36 cellular contexts compared by ENCODE assay signal in the genomic region with DNA sequence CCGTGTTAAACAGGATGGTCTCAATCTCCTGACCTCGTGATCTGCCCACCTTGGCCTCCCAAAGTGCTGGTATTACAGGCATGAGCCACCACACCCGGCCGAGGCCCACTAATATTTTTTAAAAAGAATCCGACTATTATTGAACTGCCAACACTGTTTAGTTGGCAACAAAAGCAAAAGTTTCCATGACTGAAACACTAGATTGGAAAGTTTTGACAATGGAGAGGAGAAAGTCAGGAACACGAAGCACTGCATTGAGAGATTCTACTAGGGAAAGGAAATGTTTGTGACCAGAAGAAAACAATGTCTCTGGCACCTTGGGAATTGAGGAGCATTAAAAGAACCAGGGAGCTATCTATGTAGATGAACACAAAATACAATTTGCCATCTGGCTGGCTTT. TPM values are rescaled to one million over a fixed set of nuclear protein-coding genes. Genes with fewer than 3 reads are reported as not detected.
"Had no signal": no experiment of that assay in that cellular context is flagged by ENCODE, and none has a peak within 500 bp of the region (broad histone marks: within the 10 kb centered on the region; RNA-seq: fewer than 3 reads in every experiment).

No MANE protein-coding gene starts in this region.

- H3K9me3 ChIP-seq: adrenal gland, ascending aorta, body of pancreas, breast epithelium had no signal

- H3K4me1 Mint-ChIP-seq: activated naive CD4-positive, alpha-beta T cell treated with anti-CD3 and anti-CD28 coated beads, Interleukin-2, amount 10 ng/mL, durations not matched to agents 7 days and 5 days; activated naive CD4-positive, alpha-beta T cell treated with anti-CD3 and anti-CD28 coated beads, Interleukin-2, amount 50 U/mL, for 24 hours; activated naive CD8-positive, alpha-beta T cell treated with anti-CD3 and anti-CD28 coated beads for 36 hours; activated naive CD8-positive, alpha-beta T cell treated with anti-CD3 and anti-CD28 coated beads, Interleukin-2, amount 10 ng/mL, durations not matched to agents 7 days and 5 days; activated naive CD8-positive, alpha-beta T cell treated with anti-CD3 and anti-CD28 coated beads, Interleukin-2, amount 50 U/mL, for 24 hours; activated T-helper 17 cell treated with anti-CD3 and anti-CD28 coated beads, Interleukin-2, amount 50 U/mL, for 72 hours; central memory CD8-positive, alpha-beta T cell had no signal

- H3K4me1 ChIP-seq: adrenal gland, ascending aorta, breast epithelium had no signal

- H3K27ac ChIP-seq: adrenal gland, ascending aorta, body of pancreas, brain microvascular endothelial cell, breast epithelium, cardiac muscle cell had no signal

- H3K36me3 Mint-ChIP-seq: activated naive CD4-positive, alpha-beta T cell treated with anti-CD3 and anti-CD28 coated beads, Interleukin-2, amount 10 ng/mL, durations not matched to agents 7 days and 5 days; activated naive CD4-positive, alpha-beta T cell treated with anti-CD3 and anti-CD28 coated beads, Interleukin-2, amount 50 U/mL, for 24 hours; activated naive CD4-positive, alpha-beta T cell treated with anti-CD3 and anti-CD28 coated beads, Interleukin-2, amount 50 U/mL, for 72 hours; activated naive CD8-positive, alpha-beta T cell; activated naive CD8-positive, alpha-beta T cell treated with anti-CD3 and anti-CD28 coated beads for 36 hours; activated naive CD8-positive, alpha-beta T cell treated with anti-CD3 and anti-CD28 coated beads, Interleukin-2, amount 10 ng/mL, durations not matched to agents 7 days and 5 days; brain had no signal

- H3K9me3 Mint-ChIP-seq: activated naive CD4-positive, alpha-beta T cell treated with anti-CD3 and anti-CD28 coated beads for 36 hours; activated naive CD4-positive, alpha-beta T cell treated with anti-CD3 and anti-CD28 coated beads, Interleukin-2, amount 10 ng/mL, durations not matched to agents 7 days and 5 days; activated naive CD4-positive, alpha-beta T cell treated with anti-CD3 and anti-CD28 coated beads, Interleukin-2, amount 50 U/mL, for 24 hours; activated naive CD4-positive, alpha-beta T cell treated with anti-CD3 and anti-CD28 coated beads, Interleukin-2, amount 50 U/mL, for 72 hours; activated naive CD8-positive, alpha-beta T cell treated with anti-CD3 and anti-CD28 coated beads for 36 hours; activated naive CD8-positive, alpha-beta T cell treated with anti-CD3 and anti-CD28 coated beads, Interleukin-2, amount 10 ng/mL, durations not matched to agents 7 days and 5 days; activated T-cell treated with anti-CD3 and anti-CD28 coated beads, Interleukin-2, amount 50 U/mL, for 4 hours; activated T-cell treated with anti-CD3 and anti-CD28 coated beads, Interleukin-2, amount 50 U/mL, for 72 hours; activated T-helper 1 cell treated with anti-CD3 and anti-CD28 coated beads, Interleukin-12 subunit alpha, Interleukin-12 subunit beta, Interleukin-2, Interleukin-4 antibody, amounts not matched to agents 30 ng/mL and 10 ng/mL and 1 ng/mL, durations not matched to agents 14 hours and 24 hours and 36 hours; activated T-helper 17 cell treated with anti-CD3 and anti-CD28 coated beads, Interleukin-2, amount 50 U/mL, for 72 hours; activated T-helper 2 cell treated with anti-CD3 and anti-CD28 coated beads, Interferon-gamma antibody, Interleukin-2, Interleukin-4, amounts not matched to agents 10 μg/mL and 5 μg/mL and 100 μg/mL, durations not matched to agents 14 hours and 24 hours and 36 hours; brain had no signal

- H3K27ac Mint-ChIP-seq: activated naive CD4-positive, alpha-beta T cell treated with anti-CD3 and anti-CD28 coated beads for 36 hours; activated naive CD4-positive, alpha-beta T cell treated with anti-CD3 and anti-CD28 coated beads, Interleukin-2, amount 10 ng/mL, durations not matched to agents 7 days and 5 days; activated naive CD4-positive, alpha-beta T cell treated with anti-CD3 and anti-CD28 coated beads, Interleukin-2, amount 50 U/mL, for 24 hours; activated naive CD8-positive, alpha-beta T cell; activated naive CD8-positive, alpha-beta T cell treated with anti-CD3 and anti-CD28 coated beads for 36 hours; activated naive CD8-positive, alpha-beta T cell treated with anti-CD3 and anti-CD28 coated beads, Interleukin-2, amount 10 ng/mL, durations not matched to agents 7 days and 5 days; activated naive CD8-positive, alpha-beta T cell treated with anti-CD3 and anti-CD28 coated beads, Interleukin-2, amount 50 U/mL, for 24 hours; activated T-cell treated with anti-CD3 and anti-CD28 coated beads, Interleukin-2, amount 50 U/mL, for 72 hours; activated T-helper 1 cell treated with anti-CD3 and anti-CD28 coated beads, Interleukin-12 subunit alpha, Interleukin-12 subunit beta, Interleukin-2, Interleukin-4 antibody, amounts not matched to agents 30 ng/mL and 10 ng/mL and 1 ng/mL, durations not matched to agents 14 hours and 24 hours and 36 hours; activated T-helper 17 cell treated with anti-CD3 and anti-CD28 coated beads, Interleukin-2, amount 50 U/mL, for 72 hours; activated T-helper 2 cell treated with anti-CD3 and anti-CD28 coated beads, Interferon-gamma antibody, Interleukin-2, Interleukin-4, amounts not matched to agents 10 μg/mL and 5 μg/mL and 100 μg/mL, durations not matched to agents 14 hours and 24 hours and 36 hours; brain had no signal

- H3K36me3 ChIP-seq: adrenal gland, ascending aorta, brain microvascular endothelial cell, breast epithelium, cardiac muscle cell had no signal

- H3K4me3 ChIP-seq: adrenal gland, ascending aorta, body of pancreas, breast epithelium, cardiac muscle cell had no signal

- H3K27me3 ChIP-seq: adrenal gland, ascending aorta, body of pancreas, brain microvascular endothelial cell, breast epithelium, cardiac muscle cell had no signal

- H3K4me3 Mint-ChIP-seq: activated naive CD4-positive, alpha-beta T cell treated with anti-CD3 and anti-CD28 coated beads for 36 hours; activated naive CD4-positive, alpha-beta T cell treated with anti-CD3 and anti-CD28 coated beads, Interleukin-2, amount 10 ng/mL, durations not matched to agents 7 days and 5 days; activated naive CD4-positive, alpha-beta T cell treated with anti-CD3 and anti-CD28 coated beads, Interleukin-2, amount 50 U/mL, for 24 hours; activated naive CD8-positive, alpha-beta T cell; activated naive CD8-positive, alpha-beta T cell treated with anti-CD3 and anti-CD28 coated beads for 36 hours; activated naive CD8-positive, alpha-beta T cell treated with anti-CD3 and anti-CD28 coated beads, Interleukin-2, amount 10 ng/mL, durations not matched to agents 7 days and 5 days; activated naive CD8-positive, alpha-beta T cell treated with anti-CD3 and anti-CD28 coated beads, Interleukin-2, amount 50 U/mL, for 24 hours; activated T-cell treated with anti-CD3 and anti-CD28 coated beads, Interleukin-2, amount 50 U/mL, for 4 hours; activated T-cell treated with anti-CD3 and anti-CD28 coated beads, Interleukin-2, amount 50 U/mL, for 72 hours; activated T-helper 1 cell treated with anti-CD3 and anti-CD28 coated beads, Interleukin-12 subunit alpha, Interleukin-12 subunit beta, Interleukin-2, Interleukin-4 antibody, amounts not matched to agents 30 ng/mL and 10 ng/mL and 1 ng/mL, durations not matched to agents 14 hours and 24 hours and 36 hours; activated T-helper 17 cell treated with anti-CD3 and anti-CD28 coated beads, Interleukin-2, amount 50 U/mL, for 72 hours; brain; central memory CD8-positive, alpha-beta T cell had no signal

- H3K27me3 Mint-ChIP-seq: activated naive CD4-positive, alpha-beta T cell treated with anti-CD3 and anti-CD28 coated beads, Interleukin-2, amount 10 ng/mL, durations not matched to agents 7 days and 5 days; activated naive CD4-positive, alpha-beta T cell treated with anti-CD3 and anti-CD28 coated beads, Interleukin-2, amount 50 U/mL, for 24 hours; activated naive CD8-positive, alpha-beta T cell treated with anti-CD3 and anti-CD28 coated beads, Interleukin-2, amount 10 ng/mL, durations not matched to agents 7 days and 5 days; activated naive CD8-positive, alpha-beta T cell treated with anti-CD3 and anti-CD28 coated beads, Interleukin-2, amount 50 U/mL, for 24 hours; activated T-helper 17 cell treated with anti-CD3 and anti-CD28 coated beads, Interleukin-2, amount 50 U/mL, for 72 hours; brain; central memory CD8-positive, alpha-beta T cell had no signal

- DNase-seq: activated effector memory CD4-positive, alpha-beta T cell treated with anti-CD3 and anti-CD28 coated beads, Interleukin-2, amount 50 U/mL, for 16 hours; activated effector memory CD4-positive, alpha-beta T cell treated with Interleukin-2 at 50 U/mL for 16 hours; activated gamma-delta T cell; activated gamma-delta T cell treated with Interleukin-2 at 50 U/mL for 16 hours; activated naive CD4-positive, alpha-beta T cell; activated naive CD4-positive, alpha-beta T cell treated with anti-CD3 and anti-CD28 coated beads for 36 hours; activated naive CD4-positive, alpha-beta T cell treated with anti-CD3 and anti-CD28 coated beads, Interleukin-2, amount 10 ng/mL, durations not matched to agents 7 days and 5 days; activated naive CD4-positive, alpha-beta T cell treated with anti-CD3 and anti-CD28 coated beads, Interleukin-2, amount 50 U/mL, for 16 hours; activated naive CD4-positive, alpha-beta T cell treated with Interleukin-2 at 50 U/mL for 16 hours; activated naive CD8-positive, alpha-beta T cell treated with anti-CD3 and anti-CD28 coated beads for 36 hours; activated naive CD8-positive, alpha-beta T cell treated with anti-CD3 and anti-CD28 coated beads, Interleukin-2, amount 10 ng/mL, durations not matched to agents 7 days and 5 days; activated naive CD8-positive, alpha-beta T cell treated with anti-CD3 and anti-CD28 coated beads, Interleukin-2, amount 50 U/mL, for 24 hours; activated T-cell treated with anti-CD3 and anti-CD28 coated beads, Interleukin-2, amount 50 U/mL, for 4 hours; activated T-cell treated with anti-CD3 and anti-CD28 coated beads, Interleukin-2, amount 50 U/mL, for 48 hours; activated T-cell treated with anti-CD3 and anti-CD28 coated beads, Interleukin-2, amount 50 U/mL, for 72 hours; adrenal gland; amniotic stem cell; amygdala; anterior cingulate cortex; aorta; body of pancreas; brain microvascular endothelial cell; caudate nucleus; central memory CD4-positive, alpha-beta T cell; cerebellar nuclear complex had no signal

- ATAC-seq: activated naive CD4-positive, alpha-beta T cell treated with anti-CD3 and anti-CD28 coated beads, Interleukin-2, amount 50 U/mL, for 72 hours; activated naive CD8-positive, alpha-beta T cell treated with anti-CD3 and anti-CD28 coated beads, Interleukin-2, amount 50 U/mL, for 24 hours; activated T-cell treated with anti-CD3 and anti-CD28 coated beads, Interleukin-2, amount 50 U/mL, for 4 hours; activated T-cell treated with anti-CD3 and anti-CD28 coated beads, Interleukin-2, amount 50 U/mL, for 72 hours; activated T-helper 17 cell treated with anti-CD3 and anti-CD28 coated beads, Interleukin-2, amount 50 U/mL, for 72 hours; body of pancreas had no signal

RNA-seq across cellular contexts. Expression of a gene that starts 13.7 kb away (rescaled TPM):
- total RNA-seq: activated naive CD4-positive, alpha-beta T cell treated with anti-CD3 and anti-CD28 coated beads for 36 hours; activated naive CD4-positive, alpha-beta T cell treated with anti-CD3 and anti-CD28 coated beads, Interleukin-2, amount 50 U/mL, for 72 hours; activated T-helper 1 cell treated with anti-CD3 and anti-CD28 coated beads, Interleukin-12 subunit alpha, Interleukin-12 subunit beta, Interleukin-2, Interleukin-4 antibody, amounts not matched to agents 30 ng/mL and 10 ng/mL and 1 ng/mL, durations not matched to agents 14 hours and 24 hours and 36 hours; activated T-helper 17 cell treated with anti-CD3 and anti-CD28 coated beads, Interleukin-2, amount 50 U/mL, for 72 hours; activated T-helper 2 cell treated with anti-CD3 and anti-CD28 coated beads, Interferon-gamma antibody, Interleukin-2, Interleukin-4, amounts not matched to agents 10 μg/mL and 5 μg/mL and 100 μg/mL, durations not matched to agents 14 hours and 24 hours and 36 hours had no signal
